In genomic region chrX:12954981-12955380, GRCh38 we compare ENCODE assay signal across 15 cellular contexts. TPM values are rescaled to one million over a fixed set of nuclear protein-coding genes. Genes with fewer than 3 reads are reported as not detected.
DNase-seq lines count a peak whose midpoint lies in the region; ATAC-seq and TF ChIP-seq lines count a peak whose summit lies in the region.
"Had no signal": no experiment of that assay in that cellular context is flagged by ENCODE, and none has a peak within 500 bp of the region (broad histone marks: within the 10 kb centered on the region; RNA-seq: fewer than 3 reads in every experiment).

No MANE protein-coding gene starts in this region.

- peak overlapping the region; percentile 63 for H3K4me3 ChIP-seq in OCI-LY7 (ENCODE audit: low read depth, low read length, poor library complexity, severe bottlenecking)
- no peak overlapping the region for H3K4me3 ChIP-seq in transverse colon
- H3K4me3 ChIP-seq in tibial artery = no peak overlapping the region
- H3K4me3 ChIP-seq: ascending aorta had no signal

- no peaks in the 10 kb centered on the region for H3K27me3 Mint-ChIP-seq in central memory CD8-positive, alpha-beta T cell
- H3K27me3 Mint-ChIP-seq in endothelial cell (ENCODE audit: unreplicated experiment) = peaks cover 4% of the 10 kb centered on the region
- H3K27me3 Mint-ChIP-seq: progenitor cell of endocrine pancreas had no signal

- no peaks in the 10 kb centered on the region for H3K36me3 ChIP-seq in OCI-LY7 (ENCODE audit: insufficient read depth, low read length)
- no peaks in the 10 kb centered on the region for H3K36me3 ChIP-seq in transverse colon
- H3K36me3 ChIP-seq in tibial artery = no peaks in the 10 kb centered on the region
- H3K36me3 ChIP-seq: ascending aorta had no signal

- H4K20me1 ChIP-seq in OCI-LY7 (ENCODE audit: insufficient read depth, low read length) = no peaks in the 10 kb centered on the region

- H3K79me2 ChIP-seq in OCI-LY7 (ENCODE audit: insufficient read depth, low read depth, low read length) = no peaks in the 10 kb centered on the region

- H3K9me3 ChIP-seq in OCI-LY7 (ENCODE audit: low read length) = no peaks in the 10 kb centered on the region
- no peaks in the 10 kb centered on the region for H3K9me3 ChIP-seq in transverse colon
- no peaks in the 10 kb centered on the region for H3K9me3 ChIP-seq in tibial artery
- H3K9me3 ChIP-seq: ascending aorta had no signal

- 76% methylated on average over 4 of the region's 4 CpGs; no CpG with 5 or more reads in 1 of the 2 donors for WGBS in transverse colon (ENCODE audit: low coverage in 1 of 2), 2 donors

- no peak for TF ChIP-seq EP300 in transverse colon (IDR thresholded peaks at IDR 0.05; ENCODE audit: low read depth)

- H3K36me3 Mint-ChIP-seq in central memory CD8-positive, alpha-beta T cell (ENCODE audit: insufficient read depth) = peaks cover 18% of the 10 kb centered on the region
- H3K36me3 Mint-ChIP-seq in endothelial cell (ENCODE audit: low read depth, unreplicated experiment) = no peaks in the 10 kb centered on the region
- H3K36me3 Mint-ChIP-seq: WTC11 had no signal

- no TSS peak for BruUV-seq in OCI-LY7 (replicated peaks; lab: Mats Ljungman, UMichigan)

- H3K9me2 ChIP-seq in OCI-LY7 (ENCODE audit: insufficient read depth, low read length) = no peaks in the 10 kb centered on the region

- peak overlapping the region; percentile 34; the same call in 1 of the 2 replicates for H2AFZ ChIP-seq in OCI-LY7 (ENCODE audit: low read length)

- POLR2A ChIA-PET in OCI-LY7 (lab: Charles Lee) = interaction anchor here (1.0 to 6.2 kb wide), 6 partner anchors 18 to 132 kb away, joined by 3 to 148 read pairs (median 4); partner anchors contain the start of gene TMSB4X

- H3K27me3 ChIP-seq in transverse colon = no peaks in the 10 kb centered on the region
- H3K27me3 ChIP-seq in tibial artery = no peaks in the 10 kb centered on the region
- H3K27me3 ChIP-seq: ascending aorta had no signal

- TF ChIP-seq CTCF in OCI-LY7 (conservative IDR thresholded peaks at IDR 0.05; ENCODE audit: low read length) = no peak
- TF ChIP-seq CTCF in transverse colon (IDR thresholded peaks at IDR 0.05) = no peak
- TF ChIP-seq CTCF in endothelial cell (IDR thresholded peaks at IDR 0.05; ENCODE audit: unreplicated experiment) = no peak
- no peak for TF ChIP-seq CTCF in tibial artery (IDR thresholded peaks at IDR 0.05)

- peak overlapping the region; percentile 84 for H3K4me2 ChIP-seq in OCI-LY7 (ENCODE audit: low read length)

- CTCF ChIA-PET in OCI-LY7 (lab: Charles Lee; ENCODE audit: unreplicated experiment) = interaction anchor here (0.6 to 1.2 kb wide), 2 partner anchors 8 to 17 kb away, joined by 4 to 5 read pairs; no protein-coding TSS in a partner anchor

- in situ Hi-C loops in transverse colon (cut with MboI; ENCODE audit: low pct_ligation_motif_present in 1 of 4, low pct_unique_long_range_greater_than_20kb in 1 of 4, low sequenced_read_pairs in 3 of 4) = loop anchor here (10.0 to 25.0 kb wide), 3 partner anchors 530 to 707 kb away; partner anchors contain the start of gene TCEANC (in 2 of the 4)

- ATAC-seq in left ventricle myocardium superior (peak; percentile 22), Right ventricle myocardium inferior (no peak)
- ATAC-seq in central memory CD8-positive, alpha-beta T cell (replicated peaks; ENCODE audit: extremely low read depth, poor library complexity, severe bottlenecking) = no peak
- ATAC-seq: WTC11 had no signal

- no peaks in the 10 kb centered on the region for H3K9me3 Mint-ChIP-seq in central memory CD8-positive, alpha-beta T cell
- H3K9me3 Mint-ChIP-seq in endothelial cell (ENCODE audit: unreplicated experiment) = no peaks in the 10 kb centered on the region

- H3K4me1 ChIP-seq in OCI-LY7 (ENCODE audit: insufficient read depth, low read length, poor library complexity, severe bottlenecking) (peaks cover 96% of the 10 kb centered on the region), transverse colon (peaks cover 6 to 17% (median 10%) of the 10 kb centered on the region in 4 donors), tibial artery (peaks cover 0 to 16% (median 0%) of the 10 kb centered on the region in 4 donors)

- H3K4me3 Mint-ChIP-seq in central memory CD8-positive, alpha-beta T cell = peak overlapping the region; percentile 69
- no peak overlapping the region for H3K4me3 Mint-ChIP-seq in endothelial cell (ENCODE audit: unreplicated experiment)
- H3K4me3 Mint-ChIP-seq: WTC11 had no signal

- intact Hi-C loops in left ventricle myocardium superior (cut with micrococcal nuclease) = no loop called here
- intact Hi-C loops in Right ventricle myocardium inferior (cut with DNase I) = no loop called here
- intact Hi-C loops in OCI-LY7 (cut with micrococcal nuclease; ENCODE audit: unreplicated experiment) = loop anchor here (5.0 kb wide), 2 partner anchors 88 to 777 kb away; partner anchors contain the start of genes OFD1, TLR7 and TRAPPC2
- intact Hi-C loops in transverse colon (cut with DNase I; ENCODE audit: low total_unique reads) = no loop called here
- intact Hi-C loops in tibial artery (cut with DNase I; ENCODE audit: low total_unique reads) = no loop called here

- H3K27ac ChIP-seq in OCI-LY7 (ENCODE audit: low read depth, low read length, poor library complexity, severe bottlenecking) (peak overlapping the region; percentile 100), transverse colon (peak overlapping the region; percentile 54 to 83 (median 79)), caudate nucleus (ENCODE audit: low read depth, low read length) (no peak overlapping the region), tibial artery (no peak overlapping the region)

- no peak for TF ChIP-seq POLR2A in transverse colon (IDR thresholded peaks at IDR 0.05)

- H3K4me1 Mint-ChIP-seq in central memory CD8-positive, alpha-beta T cell = peaks cover 63% of the 10 kb centered on the region
- peaks cover 33% of the 10 kb centered on the region for H3K4me1 Mint-ChIP-seq in endothelial cell (ENCODE audit: unreplicated experiment)

- DNase-seq in left ventricle myocardium superior (no peak), Right ventricle myocardium inferior (ENCODE audit: missing footprints) (no peak), OCI-LY7 (ENCODE audit: low spot score) (peak; percentile 59), transverse colon (no peak), endothelial cell (ENCODE audit: low spot score) (no peak), caudate nucleus (lab: John Stamatoyannopoulos, UW) (no peak), tibial artery (no peak)
- no peak for DNase-seq in central memory CD8-positive, alpha-beta T cell (ENCODE audit: low spot score in 2 of 2)
- DNase-seq: C1 segment of cervical spinal cord, kidney glomerular epithelial cell had no signal

- peak overlapping the region; percentile 98 for H3K27ac Mint-ChIP-seq in central memory CD8-positive, alpha-beta T cell (ENCODE audit: low read depth)
- no peak overlapping the region for H3K27ac Mint-ChIP-seq in endothelial cell (ENCODE audit: unreplicated experiment)
- H3K27ac Mint-ChIP-seq: progenitor cell of endocrine pancreas, WTC11 had no signal

RNA-seq across cellular contexts. Expression of gene TMSB4X, which starts 19.9 kb away (rescaled TPM):
- 942 TPM for total RNA-seq in left ventricle myocardium superior
- 1,134 TPM for total RNA-seq in Right ventricle myocardium inferior
- total RNA-seq in OCI-LY7 (2014; rRNA removed; shearing (Covaris generic)) = 1,355 and 1,476 TPM in 2 replicates
- total RNA-seq in OCI-LY7 (2022) = 1,524 and 1,540 TPM in 2 replicates
- 1,000 to 10,000 TPM in 3 of 4 donors, 100 to 1,000 TPM in 1; 680 to 4,578 (median 2,996) TPM for total RNA-seq in transverse colon
- total RNA-seq in endothelial cell (ENCODE audit: unreplicated experiment) = 3,201 TPM

RNA-seq across cellular contexts. Expression of gene TLR8, which starts 48.6 kb away (rescaled TPM):
- total RNA-seq in left ventricle myocardium superior (1.4 TPM), Right ventricle myocardium inferior (1.5 TPM), OCI-LY7 (2022) (not detected in 2 replicates), transverse colon (1 to 10 TPM in 1 of 4 donors, under 1 TPM in 2, not detected in 1; 0.37 to 1.3 (median 0.82) TPM), endothelial cell (ENCODE audit: unreplicated experiment) (not detected)
- not detected in 2 replicates for total RNA-seq in OCI-LY7 (2014; rRNA removed; shearing (Covaris generic))
- total RNA-seq: fibroblast of lung, LHCN-M2, progenitor cell of endocrine pancreas, WTC11 had no signal

Comparison
In these comparisons a context has a peak if more than half of its experiments do, and no peak if none do; other contexts are left out.
1. H3K27ac ChIP-seq: peak in OCI-LY7 (single experiment) and transverse colon (4 of 4); none in caudate nucleus (single experiment) and tibial artery (0 of 2).